Comparison of ENCODE assay signal across 8 cellular contexts in genomic region chr2:54572636-54573531, GRCh38.
A peak's percentile ranks its signal among the peaks of the same experiment; 100 is the strongest.
DNase-seq lines count a peak whose midpoint lies in the region; ATAC-seq and TF ChIP-seq lines count a peak whose summit lies in the region.

No MANE protein-coding gene starts in this region.

- H3K4me2 ChIP-seq in hepatocyte: peak overlapping the region; percentile 62

- no peak for TF ChIP-seq CTCF in hepatocyte (IDR thresholded peaks at IDR 0.05; ENCODE audit: poor library complexity)
- no peak for TF ChIP-seq CTCF in GM10248 (IDR thresholded peaks at IDR 0.05; ENCODE audit: control extremely low read depth, extremely low read depth, low read depth, missing control alignments)

- POLR2A ChIA-PET in GM10248 (lab: Yijun Ruan, JAX): interaction anchor here (0.5 to 1.6 kb wide), 5 partner anchors 9 to 136 kb away, joined by 3 to 5 read pairs (median 3); no protein-coding TSS in a partner anchor

- H3K36me3 Mint-ChIP-seq in stimulated activated memory B cell treated with anti-CD40 and anti-IgM and Interleukin-4, amounts not matched to agents 10 μg/mL and 1 μg/mL and 100 μg/mL, for 72 hours: peaks cover 23% of the 10 kb centered on the region

- H3K27ac Mint-ChIP-seq in stimulated activated memory B cell treated with anti-CD40 and anti-IgM and Interleukin-4, amounts not matched to agents 10 μg/mL and 1 μg/mL and 100 μg/mL, for 72 hours: peak overlapping the region; percentile 96

- DNase-seq in NCI-H146 (lab: John Stamatoyannopoulos, UW): peak; percentile 37
- DNase-seq in NCI-H146 treated with DMSO at 0.1 percent for 48 hours (lab: John Stamatoyannopoulos, UW; ENCODE audit: unreplicated experiment): no peak
- peak; percentile 71 to 73 for DNase-seq in activated T-cell treated with anti-CD3 and anti-CD28 coated beads, Interleukin-2, amount 50 U/mL, for 48 hours
- peak; percentile 28 for DNase-seq in hepatocyte (ENCODE audit: low spot score)
- DNase-seq in HUDEP-2 (lab: John Stamatoyannopoulos, UW; ENCODE audit: unreplicated experiment in 76 of 76): no peak
- DNase-seq in GM10248 (ENCODE audit: extremely low spot score): no peak

- H3K4me1 Mint-ChIP-seq in stimulated activated memory B cell treated with anti-CD40 and anti-IgM and Interleukin-4, amounts not matched to agents 10 μg/mL and 1 μg/mL and 100 μg/mL, for 72 hours: peaks cover 94% of the 10 kb centered on the region

- no peaks in the 10 kb centered on the region for H3K9me3 ChIP-seq in hepatocyte (ENCODE audit: low read depth)

- peaks cover 3% of the 10 kb centered on the region for H4K20me1 ChIP-seq in hepatocyte (ENCODE audit: insufficient read depth, poor library complexity, severe bottlenecking)

- CTCF ChIA-PET in GM10248 (lab: Yijun Ruan, JAX): interaction anchor here (0.9 to 2.8 kb wide), 6 partner anchors 7 to 50 kb away, joined by 3 to 7 read pairs (median 4); no protein-coding TSS in a partner anchor

- H3K27me3 ChIP-seq in hepatocyte: no peaks in the 10 kb centered on the region

- H3K4me3 Mint-ChIP-seq in stimulated activated memory B cell treated with anti-CD40 and anti-IgM and Interleukin-4, amounts not matched to agents 10 μg/mL and 1 μg/mL and 100 μg/mL, for 72 hours: peak overlapping the region; percentile 60

- 58% methylated on average over 9 of the region's 9 CpGs for WGBS in hepatocyte (ENCODE audit: low lambda C conversion rate, missing lambda C conversion rate)

- H3K27me3 Mint-ChIP-seq in stimulated activated memory B cell treated with anti-CD40 and anti-IgM and Interleukin-4, amounts not matched to agents 10 μg/mL and 1 μg/mL and 100 μg/mL, for 72 hours: no peaks in the 10 kb centered on the region

- H3K9me3 Mint-ChIP-seq in stimulated activated memory B cell treated with anti-CD40 and anti-IgM and Interleukin-4, amounts not matched to agents 10 μg/mL and 1 μg/mL and 100 μg/mL, for 72 hours: no peaks in the 10 kb centered on the region

- peaks cover 87% of the 10 kb centered on the region for H3K4me1 ChIP-seq in hepatocyte (ENCODE audit: insufficient read depth)

- ATAC-seq in stimulated activated memory B cell treated with anti-CD40 and anti-IgM and Interleukin-4, amounts not matched to agents 10 μg/mL and 1 μg/mL and 100 μg/mL, for 72 hours: no peak
- no peak for ATAC-seq in HG02981 (IDR thresholded peaks at IDR 0.05; ENCODE audit: unreplicated experiment)

- peaks cover 68% of the 10 kb centered on the region for H3K79me2 ChIP-seq in hepatocyte

- H3K9me2 ChIP-seq in hepatocyte (replicated peaks; ENCODE audit: insufficient read depth): no peaks in the 10 kb centered on the region

- H3K27ac ChIP-seq in hepatocyte: peak overlapping the region; percentile 96

- no peak overlapping the region for H2AFZ ChIP-seq in hepatocyte

- no peak overlapping the region for H3K4me3 ChIP-seq in hepatocyte

- H3K36me3 ChIP-seq in hepatocyte (replicated peaks; ENCODE audit: insufficient read depth, low read depth): no peaks in the 10 kb centered on the region

Comparison
In these comparisons a context has a peak if more than half of its experiments do, and no peak if none do; other contexts are left out.
1. DNase-seq: peak in NCI-H146 (single experiment), activated T-cell treated with anti-CD3 and anti-CD28 coated beads, Interleukin-2, amount 50 U/mL, for 48 hours (2 of 2) and hepatocyte (single experiment); none in NCI-H146 treated with DMSO at 0.1 percent for 48 hours (single experiment), HUDEP-2 (0 of 76) and GM10248 (single experiment).